ENCODE assay signal across 8 cellular contexts in genomic region chr3:195914648-195915473, GRCh38. TPM values are rescaled to one million over a fixed set of nuclear protein-coding genes. Genes with fewer than 3 reads are reported as not detected.
DNase-seq lines count a peak whose midpoint lies in the region; ATAC-seq, FAIRE-seq and TF ChIP-seq lines count a peak whose summit lies in the region.

No MANE protein-coding gene starts in this region.

- CTCF ChIA-PET in AG04449 (lab: Yijun Ruan, JAX): interaction anchor here (0.7 to 9.7 kb wide), 16 partner anchors 9 to 90 kb away, joined by 3 to 137 read pairs (median 10); no protein-coding TSS in a partner anchor

- no peak overlapping the region for H3K4me3 ChIP-seq in AG04449 (ENCODE audit: low read depth, low read length)

- TF ChIP-seq CTCF in AG04449 (IDR thresholded peaks at IDR 0.05; ENCODE audit: insufficient read depth, low read length, missing control alignments): peak; percentile 89

- peak; percentile 87 for DNase-seq in AG04449 (ENCODE audit: low read depth, low spot score)
- DNase-seq in GM19239 (ENCODE audit: insufficient read length, low spot score): peak; percentile 90
- DNase-seq in activated CD4-positive, alpha-beta T cell treated with anti-CD3 and anti-CD28 coated beads for 1 hour: peak; percentile 91
- peak; percentile 96 for DNase-seq in dermis blood vessel endothelial cell
- peak; percentile 92 to 94 for DNase-seq in lung microvascular endothelial cell (ENCODE audit: low read depth in 2 of 2)
- DNase-seq in stimulated activated CD8-positive, alpha-beta memory T cell treated with anti-CD3 and anti-CD28 coated beads, Interleukin-15, amount 100 ng/mL, for 24 hours (ENCODE audit: low read depth): peak; percentile 94
- no peak for DNase-seq in DMS53 treated with DMSO at 0.1 percent for 48 hours (lab: John Stamatoyannopoulos, UW; ENCODE audit: unreplicated experiment)

- POLR2A ChIA-PET in AG04449 (lab: Yijun Ruan, JAX): interaction anchor here (0.6 to 0.8 kb wide), 2 partner anchors 19 to 20 kb away, joined by 3 to 4 read pairs; no protein-coding TSS in a partner anchor

- FAIRE-seq in GM19239 (lab: Jason Lieb, UNC): peak; percentile 95

- ATAC-seq in HG03442 (IDR thresholded peaks at IDR 0.05; ENCODE audit: unreplicated experiment): peak; percentile 91

RNA-seq across cellular contexts. Expression of gene TNK2, which starts 6.5 kb away (rescaled TPM):
- total RNA-seq in dermis blood vessel endothelial cell (16.6 and 20.1 TPM in 2 replicates), lung microvascular endothelial cell (8.3 and 16.1 TPM in 2 replicates)
